ENCODE assay signal across 8 cellular contexts in the genomic region with DNA sequence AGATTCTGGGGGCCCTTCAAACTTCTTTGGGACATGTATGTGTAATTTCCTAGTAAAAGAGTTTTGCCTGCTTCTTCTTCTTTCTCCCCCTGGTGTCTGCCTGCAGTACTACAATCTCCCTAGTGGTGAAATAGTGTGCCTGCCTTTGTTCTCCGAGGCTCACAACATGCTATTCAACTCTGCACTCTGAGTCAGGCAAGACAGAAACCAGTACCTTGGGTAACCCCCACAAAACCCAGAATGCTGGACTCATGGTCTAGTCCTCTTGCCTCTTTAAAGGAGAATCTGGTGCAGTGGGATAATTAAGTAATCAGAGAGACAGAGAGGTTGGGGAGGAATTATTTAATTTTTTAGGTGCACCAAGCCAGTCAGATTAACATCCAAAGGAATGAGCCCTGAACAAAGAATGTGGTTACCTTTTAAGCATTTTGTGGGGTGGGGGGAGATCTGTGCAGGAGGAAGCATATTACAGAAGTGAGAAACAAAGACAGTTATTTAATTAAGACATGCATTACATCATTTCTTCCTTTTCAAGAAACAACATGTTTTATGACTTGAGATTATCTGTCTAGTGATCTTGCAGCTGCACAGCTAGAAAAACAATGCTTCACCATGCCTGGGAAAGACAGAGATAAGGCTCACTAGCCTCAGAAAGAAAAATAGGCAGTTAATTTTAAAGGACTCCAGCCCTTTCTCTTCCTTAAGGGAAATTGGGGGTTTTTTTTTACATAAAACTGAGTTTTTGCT. TPM values are rescaled to one million over a fixed set of nuclear protein-coding genes. Genes with fewer than 3 reads are reported as not detected.
A peak's percentile ranks its signal among the peaks of the same experiment; 100 is the strongest.
DNase-seq lines count a peak whose midpoint lies in the region; ATAC-seq, FAIRE-seq and TF ChIP-seq lines count a peak whose summit lies in the region.

No MANE protein-coding gene starts in this region.

- H3K9me3 Mint-ChIP-seq in activated CD8-positive, alpha-beta T cell treated with anti-CD3 and anti-CD28 coated beads for 36 hours: peaks cover 5% of the 10 kb centered on the region
- no peaks in the 10 kb centered on the region for H3K9me3 Mint-ChIP-seq in natural killer cell treated with Interleukin-12 subunit alpha and Interleukin-12 subunit beta and Interleukin-15 and Interleukin-18, amount 100 ng/mL, for 72 hours

- DNase-seq in AG08395 (ENCODE audit: low spot score) (peak; percentile 29), GM18507 (ENCODE audit: extremely low spot score, insufficient read length, low read depth) (no peak), NCI-H526 (lab: John Stamatoyannopoulos, UW) (peak; percentile 45 to 69), epithelial cell of prostate (ENCODE audit: low read depth, low spot score) (peak; percentile 73), tibial nerve (ENCODE audit: low spot score in 2 of 2) (peak; percentile 21 to 77)
- DNase-seq in activated CD8-positive, alpha-beta T cell treated with anti-CD3 and anti-CD28 coated beads for 36 hours: peak; percentile 85
- peak; percentile 62 for DNase-seq in natural killer cell treated with Interleukin-12 subunit alpha and Interleukin-12 subunit beta and Interleukin-15 and Interleukin-18, amount 100 ng/mL, for 72 hours (ENCODE audit: low spot score)

- H3K27me3 Mint-ChIP-seq in activated CD8-positive, alpha-beta T cell treated with anti-CD3 and anti-CD28 coated beads for 36 hours: peaks cover 18% of the 10 kb centered on the region
- peaks cover 19 to 43% of the 10 kb centered on the region in 2 donors for H3K27me3 Mint-ChIP-seq in natural killer cell treated with Interleukin-12 subunit alpha and Interleukin-12 subunit beta and Interleukin-15 and Interleukin-18, amount 100 ng/mL, for 72 hours

- no peak for TF ChIP-seq POLR2A in tibial nerve (IDR thresholded peaks at IDR 0.05)

- intact Hi-C loops in activated CD8-positive, alpha-beta T cell treated with anti-CD3 and anti-CD28 coated beads for 36 hours (cut with micrococcal nuclease): no loop called here

- no peak for TF ChIP-seq EP300 in tibial nerve (IDR thresholded peaks at IDR 0.05)

- H3K36me3 ChIP-seq in tibial nerve: no peaks in the 10 kb centered on the region

- POLR2A ChIA-PET in activated CD8-positive, alpha-beta T cell treated with anti-CD3 and anti-CD28 coated beads for 36 hours (lab: Charles Lee): no interaction called here

- H3K4me3 Mint-ChIP-seq in activated CD8-positive, alpha-beta T cell treated with anti-CD3 and anti-CD28 coated beads for 36 hours: no peak overlapping the region
- no peak overlapping the region for H3K4me3 Mint-ChIP-seq in natural killer cell treated with Interleukin-12 subunit alpha and Interleukin-12 subunit beta and Interleukin-15 and Interleukin-18, amount 100 ng/mL, for 72 hours

- H3K9me3 ChIP-seq in tibial nerve: no peaks in the 10 kb centered on the region

- CTCF ChIA-PET in activated CD8-positive, alpha-beta T cell treated with anti-CD3 and anti-CD28 coated beads for 36 hours (lab: Charles Lee): interaction anchor here (0.6 to 1.4 kb wide), 6 partner anchors 9 to 21 kb away, joined by 3 to 5 read pairs (median 4); a partner anchor contains a TSS

- 4 to 7% methylated on average over 1 of the region's 1 CpG for WGBS in tibial nerve, 2 donors

- peak; percentile 93 for TF ChIP-seq CTCF in activated CD8-positive, alpha-beta T cell treated with anti-CD3 and anti-CD28 coated beads for 36 hours (IDR thresholded peaks at IDR 0.05)
- peak; percentile 46 to 69 (median 51) for TF ChIP-seq CTCF in tibial nerve (IDR thresholded peaks at IDR 0.05)

- H3K27ac ChIP-seq in epithelial cell of prostate (peak overlapping the region; percentile 51), tibial nerve (no peak overlapping the region)

- no peaks in the 10 kb centered on the region for H3K36me3 Mint-ChIP-seq in activated CD8-positive, alpha-beta T cell treated with anti-CD3 and anti-CD28 coated beads for 36 hours (ENCODE audit: low read depth)
- no peaks in the 10 kb centered on the region for H3K36me3 Mint-ChIP-seq in natural killer cell treated with Interleukin-12 subunit alpha and Interleukin-12 subunit beta and Interleukin-15 and Interleukin-18, amount 100 ng/mL, for 72 hours

- peak; percentile 83 for FAIRE-seq in GM18507 (lab: Jason Lieb, UNC)

- H3K4me3 ChIP-seq in tibial nerve: no peak overlapping the region

- no peaks in the 10 kb centered on the region for H3K4me1 ChIP-seq in tibial nerve

- peak; percentile 91 for ATAC-seq in HG03064 (IDR thresholded peaks at IDR 0.05; ENCODE audit: low read depth, unreplicated experiment)
- ATAC-seq in activated CD8-positive, alpha-beta T cell treated with anti-CD3 and anti-CD28 coated beads for 36 hours: peak; percentile 99
- ATAC-seq in natural killer cell treated with Interleukin-12 subunit alpha and Interleukin-12 subunit beta and Interleukin-15 and Interleukin-18, amount 100 ng/mL, for 72 hours: peak; percentile 64 to 76

- no peak overlapping the region for H3K27ac Mint-ChIP-seq in activated CD8-positive, alpha-beta T cell treated with anti-CD3 and anti-CD28 coated beads for 36 hours
- H3K27ac Mint-ChIP-seq in natural killer cell treated with Interleukin-12 subunit alpha and Interleukin-12 subunit beta and Interleukin-15 and Interleukin-18, amount 100 ng/mL, for 72 hours: no peak overlapping the region

- H3K27me3 ChIP-seq in tibial nerve: no peaks in the 10 kb centered on the region

- H3K4me1 Mint-ChIP-seq in activated CD8-positive, alpha-beta T cell treated with anti-CD3 and anti-CD28 coated beads for 36 hours (ENCODE audit: low read depth): peaks cover 15% of the 10 kb centered on the region
- H3K4me1 Mint-ChIP-seq in natural killer cell treated with Interleukin-12 subunit alpha and Interleukin-12 subunit beta and Interleukin-15 and Interleukin-18, amount 100 ng/mL, for 72 hours (ENCODE audit: low read depth in 2 of 2): peaks cover 0 to 3% of the 10 kb centered on the region in 2 donors

RNA-seq across cellular contexts. Expression of a gene that starts 11.0 kb away (rescaled TPM):
- not detected for total RNA-seq in activated CD8-positive, alpha-beta T cell treated with anti-CD3 and anti-CD28 coated beads for 36 hours
- not detected for total RNA-seq in natural killer cell treated with Interleukin-12 subunit alpha and Interleukin-12 subunit beta and Interleukin-15 and Interleukin-18, amount 100 ng/mL, for 72 hours
- total RNA-seq in tibial nerve: 100 to 1,000 TPM in 1 of 4 donors, 10 to 100 TPM in 3; 53.1 to 103 (median 71.4) TPM

RNA-seq across cellular contexts. Expression of a gene that starts 49.1 kb away (rescaled TPM):
- not detected for total RNA-seq in activated CD8-positive, alpha-beta T cell treated with anti-CD3 and anti-CD28 coated beads for 36 hours
- 1 to 10 TPM in 1 of 2 donors, not detected in 1; 2.6 TPM for total RNA-seq in natural killer cell treated with Interleukin-12 subunit alpha and Interleukin-12 subunit beta and Interleukin-15 and Interleukin-18, amount 100 ng/mL, for 72 hours
- total RNA-seq in tibial nerve: 10 to 100 TPM in 3 of 4 donors, 1 to 10 TPM in 1; 4.8 to 15.9 (median 13.2) TPM

Comparison
In these comparisons a context has a peak if more than half of its experiments do, and no peak if none do; other contexts are left out.
1. RNA of a gene that starts 11.0 kb away (total RNA-seq): 53.1 to 103 TPM in tibial nerve; not detected in natural killer cell treated with Interleukin-12 subunit alpha and Interleukin-12 subunit beta and Interleukin-15 and Interleukin-18, amount 100 ng/mL, for 72 hours and not detected in activated CD8-positive, alpha-beta T cell treated with anti-CD3 and anti-CD28 coated beads for 36 hours; every median in the first group is over 10 times any median in the second.
2. Peak in every context shown above with its lines, with median percentiles within 50 percentile points of each other: ATAC-seq.